In the genomic region with DNA sequence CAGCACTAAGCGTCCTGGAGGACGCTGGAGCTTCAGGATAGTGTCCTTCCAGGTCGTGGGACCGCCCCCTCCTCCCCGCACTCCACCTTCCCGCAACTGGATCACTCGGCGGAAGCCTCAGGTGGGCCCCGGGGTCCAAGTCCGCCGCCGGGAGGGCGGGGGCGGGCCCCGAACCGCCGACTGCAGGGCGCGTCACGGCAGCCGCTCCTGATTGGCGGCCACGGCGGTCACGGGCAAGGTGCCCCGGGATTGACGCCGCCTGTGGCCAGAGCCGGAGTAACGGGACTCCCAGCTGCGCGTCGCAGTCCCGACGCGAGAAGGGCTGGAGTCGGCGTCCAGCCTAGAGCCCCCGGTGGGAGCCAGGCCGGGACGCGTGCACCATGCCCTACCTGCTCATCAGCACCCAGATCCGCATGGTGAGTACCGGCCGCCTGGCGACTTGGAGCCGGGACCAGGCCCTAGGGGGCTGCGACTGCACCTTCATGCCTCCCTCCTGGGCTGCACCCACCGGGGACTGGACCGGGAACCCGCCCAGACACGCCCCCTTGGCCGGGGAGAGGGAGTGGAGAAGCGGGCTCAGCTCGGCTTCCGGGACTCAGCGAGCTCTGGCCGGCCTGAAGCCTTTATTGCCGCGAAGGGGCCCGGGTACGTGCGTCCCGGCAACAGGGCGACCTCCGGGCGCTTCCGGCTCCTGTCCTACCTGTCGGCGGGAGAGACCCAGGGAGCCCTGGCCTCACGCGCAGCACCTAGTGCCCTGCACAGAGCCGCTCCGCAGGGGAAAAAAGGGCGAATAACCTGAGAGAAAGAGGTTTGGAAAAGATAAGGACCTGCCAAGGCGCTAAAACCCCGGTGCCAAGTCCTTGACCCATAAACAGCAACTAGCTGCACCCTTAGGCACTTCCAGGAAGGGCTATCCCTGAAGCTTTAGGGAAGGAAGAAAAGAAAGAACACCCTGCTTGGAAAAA, we compare ENCODE assay signal across 1 cellular context.
A peak's percentile ranks its signal among the peaks of the same experiment; 100 is the strongest.
TF ChIP-seq lines count a peak whose summit lies in the region.

A gene (plus strand): TSS at position 268 of the 965 bp plus-strand sequence. CDS start 113 bp downstream, at position 381.

TF ChIP-seq in H1, 55 proteins besides CTCF, POLR2A, EP300 and RAD21:
- TF ChIP-seq, protein P1, sequence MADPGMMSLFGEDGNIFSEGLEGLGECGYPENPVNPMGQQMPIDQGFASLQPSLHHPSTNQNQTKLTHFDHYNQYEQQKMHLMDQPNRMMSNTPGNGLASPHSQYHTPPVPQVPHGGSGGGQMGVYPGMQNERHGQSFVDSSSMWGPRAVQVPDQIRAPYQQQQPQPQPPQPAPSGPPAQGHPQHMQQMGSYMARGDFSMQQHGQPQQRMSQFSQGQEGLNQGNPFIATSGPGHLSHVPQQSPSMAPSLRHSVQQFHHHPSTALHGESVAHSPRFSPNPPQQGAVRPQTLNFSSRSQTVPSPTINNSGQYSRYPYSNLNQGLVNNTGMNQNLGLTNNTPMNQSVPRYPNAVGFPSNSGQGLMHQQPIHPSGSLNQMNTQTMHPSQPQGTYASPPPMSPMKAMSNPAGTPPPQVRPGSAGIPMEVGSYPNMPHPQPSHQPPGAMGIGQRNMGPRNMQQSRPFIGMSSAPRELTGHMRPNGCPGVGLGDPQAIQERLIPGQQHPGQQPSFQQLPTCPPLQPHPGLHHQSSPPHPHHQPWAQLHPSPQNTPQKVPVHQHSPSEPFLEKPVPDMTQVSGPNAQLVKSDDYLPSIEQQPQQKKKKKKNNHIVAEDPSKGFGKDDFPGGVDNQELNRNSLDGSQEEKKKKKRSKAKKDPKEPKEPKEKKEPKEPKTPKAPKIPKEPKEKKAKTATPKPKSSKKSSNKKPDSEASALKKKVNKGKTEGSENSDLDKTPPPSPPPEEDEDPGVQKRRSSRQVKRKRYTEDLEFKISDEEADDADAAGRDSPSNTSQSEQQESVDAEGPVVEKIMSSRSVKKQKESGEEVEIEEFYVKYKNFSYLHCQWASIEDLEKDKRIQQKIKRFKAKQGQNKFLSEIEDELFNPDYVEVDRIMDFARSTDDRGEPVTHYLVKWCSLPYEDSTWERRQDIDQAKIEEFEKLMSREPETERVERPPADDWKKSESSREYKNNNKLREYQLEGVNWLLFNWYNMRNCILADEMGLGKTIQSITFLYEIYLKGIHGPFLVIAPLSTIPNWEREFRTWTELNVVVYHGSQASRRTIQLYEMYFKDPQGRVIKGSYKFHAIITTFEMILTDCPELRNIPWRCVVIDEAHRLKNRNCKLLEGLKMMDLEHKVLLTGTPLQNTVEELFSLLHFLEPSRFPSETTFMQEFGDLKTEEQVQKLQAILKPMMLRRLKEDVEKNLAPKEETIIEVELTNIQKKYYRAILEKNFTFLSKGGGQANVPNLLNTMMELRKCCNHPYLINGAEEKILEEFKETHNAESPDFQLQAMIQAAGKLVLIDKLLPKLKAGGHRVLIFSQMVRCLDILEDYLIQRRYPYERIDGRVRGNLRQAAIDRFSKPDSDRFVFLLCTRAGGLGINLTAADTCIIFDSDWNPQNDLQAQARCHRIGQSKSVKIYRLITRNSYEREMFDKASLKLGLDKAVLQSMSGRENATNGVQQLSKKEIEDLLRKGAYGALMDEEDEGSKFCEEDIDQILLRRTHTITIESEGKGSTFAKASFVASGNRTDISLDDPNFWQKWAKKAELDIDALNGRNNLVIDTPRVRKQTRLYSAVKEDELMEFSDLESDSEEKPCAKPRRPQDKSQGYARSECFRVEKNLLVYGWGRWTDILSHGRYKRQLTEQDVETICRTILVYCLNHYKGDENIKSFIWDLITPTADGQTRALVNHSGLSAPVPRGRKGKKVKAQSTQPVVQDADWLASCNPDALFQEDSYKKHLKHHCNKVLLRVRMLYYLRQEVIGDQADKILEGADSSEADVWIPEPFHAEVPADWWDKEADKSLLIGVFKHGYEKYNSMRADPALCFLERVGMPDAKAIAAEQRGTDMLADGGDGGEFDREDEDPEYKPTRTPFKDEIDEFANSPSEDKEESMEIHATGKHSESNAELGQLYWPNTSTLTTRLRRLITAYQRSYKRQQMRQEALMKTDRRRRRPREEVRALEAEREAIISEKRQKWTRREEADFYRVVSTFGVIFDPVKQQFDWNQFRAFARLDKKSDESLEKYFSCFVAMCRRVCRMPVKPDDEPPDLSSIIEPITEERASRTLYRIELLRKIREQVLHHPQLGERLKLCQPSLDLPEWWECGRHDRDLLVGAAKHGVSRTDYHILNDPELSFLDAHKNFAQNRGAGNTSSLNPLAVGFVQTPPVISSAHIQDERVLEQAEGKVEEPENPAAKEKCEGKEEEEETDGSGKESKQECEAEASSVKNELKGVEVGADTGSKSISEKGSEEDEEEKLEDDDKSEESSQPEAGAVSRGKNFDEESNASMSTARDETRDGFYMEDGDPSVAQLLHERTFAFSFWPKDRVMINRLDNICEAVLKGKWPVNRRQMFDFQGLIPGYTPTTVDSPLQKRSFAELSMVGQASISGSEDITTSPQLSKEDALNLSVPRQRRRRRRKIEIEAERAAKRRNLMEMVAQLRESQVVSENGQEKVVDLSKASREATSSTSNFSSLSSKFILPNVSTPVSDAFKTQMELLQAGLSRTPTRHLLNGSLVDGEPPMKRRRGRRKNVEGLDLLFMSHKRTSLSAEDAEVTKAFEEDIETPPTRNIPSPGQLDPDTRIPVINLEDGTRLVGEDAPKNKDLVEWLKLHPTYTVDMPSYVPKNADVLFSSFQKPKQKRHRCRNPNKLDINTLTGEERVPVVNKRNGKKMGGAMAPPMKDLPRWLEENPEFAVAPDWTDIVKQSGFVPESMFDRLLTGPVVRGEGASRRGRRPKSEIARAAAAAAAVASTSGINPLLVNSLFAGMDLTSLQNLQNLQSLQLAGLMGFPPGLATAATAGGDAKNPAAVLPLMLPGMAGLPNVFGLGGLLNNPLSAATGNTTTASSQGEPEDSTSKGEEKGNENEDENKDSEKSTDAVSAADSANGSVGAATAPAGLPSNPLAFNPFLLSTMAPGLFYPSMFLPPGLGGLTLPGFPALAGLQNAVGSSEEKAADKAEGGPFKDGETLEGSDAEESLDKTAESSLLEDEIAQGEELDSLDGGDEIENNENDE (IDR thresholded peaks at IDR 0.05; ENCODE audit: insufficient replicate concordance, low read length), result no peak
- no peak for TF ChIP-seq CHD2 (IDR thresholded peaks at IDR 0.05; ENCODE audit: low read length)
- no peak for TF ChIP-seq RNF2 (IDR thresholded peaks at IDR 0.05; ENCODE audit: borderline replicate concordance, low read depth, low read length, missing control alignments, poor library complexity, severe bottlenecking)
- no peak; the same call in 1 of the 2 replicates for TF ChIP-seq GTF2F1 (IDR thresholded peaks at IDR 0.05; ENCODE audit: borderline replicate concordance, low read depth, low read length)
- TF ChIP-seq JUND (IDR thresholded peaks at IDR 0.05; ENCODE audit: low read length), result no peak
- TF ChIP-seq, protein P2, sequence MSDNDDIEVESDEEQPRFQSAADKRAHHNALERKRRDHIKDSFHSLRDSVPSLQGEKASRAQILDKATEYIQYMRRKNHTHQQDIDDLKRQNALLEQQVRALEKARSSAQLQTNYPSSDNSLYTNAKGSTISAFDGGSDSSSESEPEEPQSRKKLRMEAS (IDR thresholded peaks at IDR 0.05), result peak; percentile 60
- no peak for TF ChIP-seq POU5F1 (IDR thresholded peaks at IDR 0.05; ENCODE audit: low read depth, low read length)
- TF ChIP-seq PHF8 (conservative IDR thresholded peaks at IDR 0.05; ENCODE audit: low read depth, low read length), result peak; percentile 58; the same call in 1 of the 2 replicates
- TF ChIP-seq, protein P3, sequence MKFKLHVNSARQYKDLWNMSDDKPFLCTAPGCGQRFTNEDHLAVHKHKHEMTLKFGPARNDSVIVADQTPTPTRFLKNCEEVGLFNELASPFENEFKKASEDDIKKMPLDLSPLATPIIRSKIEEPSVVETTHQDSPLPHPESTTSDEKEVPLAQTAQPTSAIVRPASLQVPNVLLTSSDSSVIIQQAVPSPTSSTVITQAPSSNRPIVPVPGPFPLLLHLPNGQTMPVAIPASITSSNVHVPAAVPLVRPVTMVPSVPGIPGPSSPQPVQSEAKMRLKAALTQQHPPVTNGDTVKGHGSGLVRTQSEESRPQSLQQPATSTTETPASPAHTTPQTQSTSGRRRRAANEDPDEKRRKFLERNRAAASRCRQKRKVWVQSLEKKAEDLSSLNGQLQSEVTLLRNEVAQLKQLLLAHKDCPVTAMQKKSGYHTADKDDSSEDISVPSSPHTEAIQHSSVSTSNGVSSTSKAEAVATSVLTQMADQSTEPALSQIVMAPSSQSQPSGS (IDR thresholded peaks at IDR 0.05; ENCODE audit: low read length), result no peak
- TF ChIP-seq, protein P4, sequence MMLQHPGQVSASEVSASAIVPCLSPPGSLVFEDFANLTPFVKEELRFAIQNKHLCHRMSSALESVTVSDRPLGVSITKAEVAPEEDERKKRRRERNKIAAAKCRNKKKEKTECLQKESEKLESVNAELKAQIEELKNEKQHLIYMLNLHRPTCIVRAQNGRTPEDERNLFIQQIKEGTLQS (IDR thresholded peaks at IDR 0.05; ENCODE audit: insufficient read depth, low read depth, low read length), result no peak
- TF ChIP-seq SIN3A (conservative IDR thresholded peaks at IDR 0.05 in 1 of 2, IDR thresholded peaks at IDR 0.05 in 1 of 2; ENCODE audit: low read depth in 1 of 2, low read length in 2 of 2), result 0 out of 4 replicates have a peak, but pooled peaks of 1 of the 2 experiments have one; percentile 20
- no peak for TF ChIP-seq TBP (IDR thresholded peaks at IDR 0.05; ENCODE audit: low read depth, low read length)
- TF ChIP-seq KDM4A (IDR thresholded peaks at IDR 0.05; ENCODE audit: low read depth, low read length, severe bottlenecking), result peak; percentile 91
- peak in 1 of 2 experiments; percentile 74; a peak in 1 of 4 replicates for TF ChIP-seq HDAC2 (IDR thresholded peaks at IDR 0.05; ENCODE audit: borderline replicate concordance in 1 of 2, low read depth in 2 of 2, low read length in 2 of 2)
- TF ChIP-seq ASH2L (IDR thresholded peaks at IDR 0.05; ENCODE audit: low read length), result peak; percentile 55
- peak; percentile 34 for TF ChIP-seq TAF7 (optimal IDR thresholded peaks at IDR 0.05; ENCODE audit: borderline replicate concordance, low read depth, low read length)
- peak; percentile 61 for TF ChIP-seq CREB1 (IDR thresholded peaks at IDR 0.05)
- 0 out of 2 replicates have a peak, but pooled peaks have one; percentile 24 for TF ChIP-seq SUZ12 (IDR thresholded peaks at IDR 0.05; ENCODE audit: low read length)
- TF ChIP-seq TAF1 (IDR thresholded peaks at IDR 0.05; ENCODE audit: low read depth, low read length), result peak; percentile 44; the same call in 1 of the 2 replicates
- no peak for TF ChIP-seq SIX5 (IDR thresholded peaks at IDR 0.05; ENCODE audit: low read depth, low read length)
- TF ChIP-seq HDAC6 (IDR thresholded peaks at IDR 0.05; ENCODE audit: low read depth, low read length), result no peak
- TF ChIP-seq KDM1A (IDR thresholded peaks at IDR 0.05; ENCODE audit: borderline replicate concordance, low read length), result no peak
- TF ChIP-seq EGR1 (IDR thresholded peaks at IDR 0.05; ENCODE audit: borderline replicate concordance, low read depth, low read length), result peak; percentile 67; the same call in 1 of the 2 replicates
- no peak for TF ChIP-seq CTBP2 (IDR thresholded peaks at IDR 0.05; ENCODE audit: borderline replicate concordance, insufficient read depth, insufficient read length, low read length)
